Comparison of ENCODE assay signal across 36 cellular contexts in genomic region chr16:289395-289997, GRCh38. TPM values are rescaled to one million over a fixed set of nuclear protein-coding genes. Genes with fewer than 3 reads are reported as not detected.
"Had no signal": no experiment of that assay in that cellular context is flagged by ENCODE, and none has a peak within 500 bp of the region (broad histone marks: within the 10 kb centered on the region; RNA-seq: fewer than 3 reads in every experiment).

No MANE protein-coding gene starts in this region.

- H3K27ac ChIP-seq: adrenal gland, cardiac muscle cell, VCaP had no signal

- H3K4me3 ChIP-seq: adrenal gland, cardiac muscle cell had no signal

- ATAC-seq: activated CD8-positive, alpha-beta T cell treated with anti-CD3 and anti-CD28 coated beads for 36 hours; activated naive CD4-positive, alpha-beta T cell treated with anti-CD3 and anti-CD28 coated beads, Interleukin-2, amount 50 U/mL, for 72 hours; activated T-cell treated with anti-CD3 and anti-CD28 coated beads, Interleukin-2, amount 50 U/mL, for 4 hours; activated T-cell treated with anti-CD3 and anti-CD28 coated beads, Interleukin-2, amount 50 U/mL, for 72 hours; activated T-helper 17 cell treated with anti-CD3 and anti-CD28 coated beads, Interleukin-2, amount 50 U/mL, for 72 hours had no signal

- H3K4me1 ChIP-seq: adrenal gland had no signal

- FAIRE-seq: astrocyte, bronchial epithelial cell, TTC549 had no signal

- H3K27me3 ChIP-seq: adrenal gland, cardiac muscle cell had no signal

- DNase-seq: activated B cell treated with CpG ODN at 0.5 μM for 24 hours; activated CD4-positive, alpha-beta memory T cell treated with anti-CD3 and anti-CD28 coated beads for 36 hours; activated CD4-positive, alpha-beta T cell treated with anti-CD3 and anti-CD28 coated beads for 4 hours; activated CD4-positive, alpha-beta T cell treated with anti-CD3 and anti-CD28 coated beads, Interleukin-2, amount 10 ng/mL, durations not matched to agents 24 days and 14 days; activated CD4-positive, alpha-beta T cell treated with anti-CD3 and anti-CD28 coated beads, Interleukin-2, amount 50 U/mL, for 1 hour; activated CD4-positive, alpha-beta T cell treated with anti-CD3 and anti-CD28 coated beads, Interleukin-2, amount 50 U/mL, for 4 hours; activated CD4-positive, CD25-positive, alpha-beta regulatory T cell treated with anti-CD3 and anti-CD28 coated beads, Interleukin-2, amount 50 U/mL, for 72 hours; activated CD8-positive, alpha-beta memory T cell treated with anti-CD3 and anti-CD28 coated beads, Interleukin-2, amount 50 U/mL, for 4 hours; activated CD8-positive, alpha-beta T cell treated with anti-CD3 and anti-CD28 coated beads for 36 hours; activated effector memory CD4-positive, alpha-beta T cell treated with anti-CD3 and anti-CD28 coated beads, Interleukin-2, amount 50 U/mL, for 16 hours; activated gamma-delta T cell treated with Interleukin-2 at 50 U/mL for 16 hours; activated naive CD4-positive, alpha-beta T cell; activated naive CD4-positive, alpha-beta T cell treated with anti-CD3 and anti-CD28 coated beads for 36 hours; activated naive CD4-positive, alpha-beta T cell treated with anti-CD3 and anti-CD28 coated beads, Interleukin-2, amount 50 U/mL, for 16 hours; activated naive CD8-positive, alpha-beta T cell treated with anti-CD3 and anti-CD28 coated beads for 36 hours; activated T-cell treated with anti-CD3 and anti-CD28 coated beads for 4 hours; activated T-cell treated with anti-CD3 and anti-CD28 coated beads, Interleukin-2, amount 50 U/mL, for 1 hour; activated T-cell treated with anti-CD3 and anti-CD28 coated beads, Interleukin-2, amount 50 U/mL, for 4 hours; activated T-cell treated with anti-CD3 and anti-CD28 coated beads, Interleukin-2, amount 50 U/mL, for 72 hours; adrenal gland; amniotic stem cell; aorta; caudate nucleus; cerebellar nuclear complex; T-helper 1 cell; T-helper 2 cell; T-helper 9 cell had no signal

- H3K9me3 ChIP-seq: adrenal gland had no signal

RNA-seq across cellular contexts. Expression of gene PDIA2, which starts 6.5 kb away (rescaled TPM):
- total RNA-seq: activated B cell treated with CpG ODN at 0.5 μM for 24 hours; activated CD4-positive, alpha-beta memory T cell treated with anti-CD3 and anti-CD28 coated beads for 36 hours; activated CD4-positive, alpha-beta T cell treated with anti-CD3 and anti-CD28 coated beads, Interleukin-2, amount 10 ng/mL, durations not matched to agents 24 days and 14 days; activated CD8-positive, alpha-beta memory T cell treated with anti-CD3 and anti-CD28 coated beads for 36 hours; activated CD8-positive, alpha-beta T cell treated with anti-CD3 and anti-CD28 coated beads for 36 hours; activated naive CD4-positive, alpha-beta T cell treated with anti-CD3 and anti-CD28 coated beads for 36 hours; activated naive CD4-positive, alpha-beta T cell treated with anti-CD3 and anti-CD28 coated beads, Interleukin-2, amount 50 U/mL, for 72 hours; activated naive CD8-positive, alpha-beta T cell treated with anti-CD3 and anti-CD28 coated beads for 36 hours; activated T-cell treated with anti-CD3 and anti-CD28 coated beads, Interleukin-2, amount 50 U/mL, for 4 hours; activated T-helper 1 cell treated with anti-CD3 and anti-CD28 coated beads, Interleukin-12 subunit alpha, Interleukin-12 subunit beta, Interleukin-2, Interleukin-4 antibody, amounts not matched to agents 30 ng/mL and 10 ng/mL and 1 ng/mL, durations not matched to agents 14 hours and 24 hours and 36 hours; activated T-helper 17 cell treated with anti-CD3 and anti-CD28 coated beads, Interleukin-2, amount 50 U/mL, for 72 hours; bronchial epithelial cell had no signal

RNA-seq across cellular contexts. Expression of gene ARHGDIG, which starts 9.1 kb away (rescaled TPM):
- total RNA-seq: activated B cell treated with CpG ODN at 0.5 μM for 24 hours; activated CD4-positive, alpha-beta memory T cell treated with anti-CD3 and anti-CD28 coated beads for 36 hours; activated CD4-positive, alpha-beta T cell treated with anti-CD3 and anti-CD28 coated beads, Interleukin-2, amount 10 ng/mL, durations not matched to agents 24 days and 14 days; activated CD8-positive, alpha-beta memory T cell treated with anti-CD3 and anti-CD28 coated beads for 36 hours; activated CD8-positive, alpha-beta T cell treated with anti-CD3 and anti-CD28 coated beads for 36 hours; activated naive CD4-positive, alpha-beta T cell treated with anti-CD3 and anti-CD28 coated beads for 36 hours; activated naive CD4-positive, alpha-beta T cell treated with anti-CD3 and anti-CD28 coated beads, Interleukin-2, amount 50 U/mL, for 72 hours; activated naive CD8-positive, alpha-beta T cell treated with anti-CD3 and anti-CD28 coated beads for 36 hours; activated T-cell treated with anti-CD3 and anti-CD28 coated beads, Interleukin-2, amount 50 U/mL, for 4 hours; activated T-helper 1 cell treated with anti-CD3 and anti-CD28 coated beads, Interleukin-12 subunit alpha, Interleukin-12 subunit beta, Interleukin-2, Interleukin-4 antibody, amounts not matched to agents 30 ng/mL and 10 ng/mL and 1 ng/mL, durations not matched to agents 14 hours and 24 hours and 36 hours; activated T-helper 17 cell treated with anti-CD3 and anti-CD28 coated beads, Interleukin-2, amount 50 U/mL, for 72 hours; bronchial epithelial cell had no signal

RNA-seq across cellular contexts. Expression of gene RGS11, which starts 13.8 kb away (rescaled TPM):
- total RNA-seq: activated B cell treated with CpG ODN at 0.5 μM for 24 hours; activated CD8-positive, alpha-beta T cell treated with anti-CD3 and anti-CD28 coated beads for 36 hours; activated naive CD8-positive, alpha-beta T cell treated with anti-CD3 and anti-CD28 coated beads for 36 hours; bronchial epithelial cell had no signal
